In genomic region chr11:113488931-113489351, GRCh38 we compare ENCODE assay signal across 33 cellular contexts. TPM values are rescaled to one million over a fixed set of nuclear protein-coding genes. Genes with fewer than 3 reads are reported as not detected.
DNase-seq lines count a peak whose midpoint lies in the region; ATAC-seq and TF ChIP-seq lines count a peak whose summit lies in the region.
"Had no signal": no experiment of that assay in that cellular context is flagged by ENCODE, and none has a peak within 500 bp of the region (broad histone marks: within the 10 kb centered on the region; RNA-seq: fewer than 3 reads in every experiment).

No MANE protein-coding gene starts in this region.

- no peak overlapping the region for H3K4me3 Mint-ChIP-seq in MCF 10A (ENCODE audit: unreplicated experiment)
- H3K4me3 Mint-ChIP-seq: natural killer cell treated with Interleukin-12 subunit alpha and Interleukin-12 subunit beta and Interleukin-15 and Interleukin-18, amount 100 ng/mL, for 72 hours; T-helper 17 cell had no signal

- H3K4me1 ChIP-seq in mammary epithelial cell (ENCODE audit: insufficient read depth, low read length) (no peaks in the 10 kb centered on the region), RWPE2 (ENCODE audit: insufficient read depth, poor library complexity, severe bottlenecking) (no peaks in the 10 kb centered on the region)
- H3K4me1 ChIP-seq: esophagus squamous epithelium, testis, uterus had no signal

- H4K20me1 ChIP-seq in mammary epithelial cell (ENCODE audit: insufficient read depth, low read length): no peaks in the 10 kb centered on the region

- H2AFZ ChIP-seq in mammary epithelial cell (ENCODE audit: low read depth, low read length): no peak overlapping the region

- H3K36me3 ChIP-seq in mammary epithelial cell (ENCODE audit: insufficient read depth, low read length) (no peaks in the 10 kb centered on the region), RWPE2 (ENCODE audit: low read depth) (no peaks in the 10 kb centered on the region)
- H3K36me3 ChIP-seq: cardiac muscle cell, esophagus squamous epithelium, uterus had no signal

- no peaks in the 10 kb centered on the region for H3K36me3 Mint-ChIP-seq in MCF 10A (ENCODE audit: insufficient read depth, unreplicated experiment)
- H3K36me3 Mint-ChIP-seq: natural killer cell treated with Interleukin-12 subunit alpha and Interleukin-12 subunit beta and Interleukin-15 and Interleukin-18, amount 100 ng/mL, for 72 hours had no signal

- H3K27me3 ChIP-seq in mammary epithelial cell (ENCODE audit: insufficient read depth, low read length) (no peaks in the 10 kb centered on the region), RWPE2 (ENCODE audit: insufficient read depth, poor library complexity, severe bottlenecking) (no peaks in the 10 kb centered on the region)
- H3K27me3 ChIP-seq: cardiac muscle cell, testis, uterus had no signal

- no peak overlapping the region for H3K9ac ChIP-seq in mammary epithelial cell (ENCODE audit: insufficient read depth, low read length)

- H3K4me1 Mint-ChIP-seq in MCF 10A (ENCODE audit: insufficient read depth, unreplicated experiment): no peaks in the 10 kb centered on the region
- H3K4me1 Mint-ChIP-seq: T-helper 17 cell had no signal

- H3K4me3 ChIP-seq in mammary epithelial cell (replicated peaks in 1 of 3; ENCODE audit: insufficient read depth in 1 of 3, low read depth in 2 of 3, low read length in 3 of 3) (no peak overlapping the region), RWPE2 (ENCODE audit: severe bottlenecking) (no peak overlapping the region)
- H3K4me3 ChIP-seq: cardiac muscle cell, esophagus squamous epithelium, SK-N-MC, testis, uterus had no signal

- DNase-seq in mammary epithelial cell (peak; percentile 46), MCF 10A (ENCODE audit: unreplicated experiment) (no peak), NCI-H2196 treated with DMSO at 0.1 percent for 48 hours (lab: John Stamatoyannopoulos, UW; ENCODE audit: unreplicated experiment) (peak; percentile 50), RWPE2 (ENCODE audit: low spot score) (no peak), cerebellum (ENCODE audit: low spot score) (no peak)
- no peak for DNase-seq in activated CD4-positive, alpha-beta T cell treated with anti-CD3 and anti-CD28 coated beads for 1 hour
- no peak for DNase-seq in stimulated activated CD4-positive, alpha-beta T cell treated with anti-CD3 and anti-CD28 coated beads, Interleukin-4, amount 100 ng/mL, for 1 hour
- DNase-seq: activated CD4-positive, alpha-beta T cell treated with anti-CD3 and anti-CD28 coated beads for 48 hours; activated naive CD4-positive, alpha-beta T cell treated with Interleukin-2 at 50 U/mL for 16 hours; activated T-cell treated with anti-CD3 and anti-CD28 coated beads, Interleukin-2, amount 50 U/mL, for 48 hours; amygdala; cortex of kidney; DND-41; esophagus squamous epithelium; islet precursor cell; Kasumi-1; midbrain; NCI-H1417; stimulated activated CD4-positive, alpha-beta T cell treated with anti-CD3 and anti-CD28 coated beads, Interleukin-2, amount 100 ng/mL, for 48 hours; stimulated activated naive CD4-positive, alpha-beta T cell; T-helper 17 cell; testis; uterus had no signal

- H3K9me3 Mint-ChIP-seq in MCF 10A (ENCODE audit: unreplicated experiment): no peaks in the 10 kb centered on the region
- H3K9me3 Mint-ChIP-seq: natural killer cell treated with Interleukin-12 subunit alpha and Interleukin-12 subunit beta and Interleukin-15 and Interleukin-18, amount 100 ng/mL, for 72 hours had no signal

- no peaks in the 10 kb centered on the region for H3K79me2 ChIP-seq in mammary epithelial cell (ENCODE audit: insufficient read depth, low read length)

- TF ChIP-seq CTCF in mammary epithelial cell (conservative IDR thresholded peaks at IDR 0.05 in 1 of 2, IDR thresholded peaks at IDR 0.05 in 1 of 2; ENCODE audit: extremely low read depth in 1 of 2, insufficient read depth in 1 of 2, low read depth in 1 of 2, low read length in 2 of 2): no peak
- TF ChIP-seq CTCF in MCF 10A (IDR thresholded peaks at IDR 0.05; ENCODE audit: unreplicated experiment): no peak
- TF ChIP-seq CTCF in RWPE2 (IDR thresholded peaks at IDR 0.05; ENCODE audit: poor library complexity, severe bottlenecking): no peak

- no peak overlapping the region for H3K4me2 ChIP-seq in mammary epithelial cell (ENCODE audit: insufficient read depth, low read depth, low read length)

- ATAC-seq in RWPE2 (ENCODE audit: low read depth): peak; percentile 68
- ATAC-seq in HG03342 (IDR thresholded peaks at IDR 0.05; ENCODE audit: unreplicated experiment): no peak
- ATAC-seq: HepG2; natural killer cell treated with Interleukin-12 subunit alpha and Interleukin-12 subunit beta and Interleukin-15 and Interleukin-18, amount 100 ng/mL, for 72 hours; T-helper 17 cell had no signal

- CTCF ChIA-PET in mammary epithelial cell (lab: Charles Lee; ENCODE audit: low non-redundant PET): no interaction called here
- CTCF ChIA-PET in MCF 10A (lab: Yijun Ruan, JAX): interaction anchor here (0.7 kb wide), 1 partner anchor 63 kb away, joined by 3 read pairs; no protein-coding TSS in a partner anchor

- H3K27me3 Mint-ChIP-seq in MCF 10A (ENCODE audit: insufficient read depth, unreplicated experiment): no peaks in the 10 kb centered on the region

- H3K27ac Mint-ChIP-seq in MCF 10A (ENCODE audit: low read depth, unreplicated experiment): no peak overlapping the region
- H3K27ac Mint-ChIP-seq: natural killer cell treated with Interleukin-12 subunit alpha and Interleukin-12 subunit beta and Interleukin-15 and Interleukin-18, amount 100 ng/mL, for 72 hours; T-helper 17 cell had no signal

- POLR2A ChIA-PET in MCF 10A (lab: Yijun Ruan, JAX): interaction anchor here (0.7 kb wide), 1 partner anchor 76 kb away, joined by 6 read pairs; no protein-coding TSS in a partner anchor

- dilution Hi-C loops in mammary epithelial cell (cut with HindIII; ENCODE audit: low sequenced_read_pairs): no loop called here

- no TSS peak for BruUV-seq in mammary epithelial cell (replicated peaks; lab: Mats Ljungman, UMichigan)
- BruUV-seq in MCF 10A (replicated peaks; lab: Mats Ljungman, UMichigan): no TSS peak

- in situ Hi-C loops in mammary epithelial cell (cut with MboI; ENCODE audit: low sequenced_read_pairs in 2 of 2): no loop called here

- H3K27ac ChIP-seq in mammary epithelial cell (ENCODE audit: insufficient read depth, low read depth, low read length): no peak overlapping the region
- H3K27ac ChIP-seq in RWPE2 (ENCODE audit: poor library complexity, severe bottlenecking): no peak overlapping the region
- H3K27ac ChIP-seq: cardiac muscle cell, esophagus squamous epithelium, RWPE1, SK-N-MC, testis, uterus had no signal

- H3K9me3 ChIP-seq in mammary epithelial cell (replicated peaks; ENCODE audit: insufficient read depth, low read length): no peaks in the 10 kb centered on the region
- no peaks in the 10 kb centered on the region for H3K9me3 ChIP-seq in RWPE2 (ENCODE audit: severe bottlenecking)
- H3K9me3 ChIP-seq: esophagus squamous epithelium, testis, uterus had no signal

- intact Hi-C loops in mammary epithelial cell (cut with micrococcal nuclease) (no loop called here), MCF 10A (cut with micrococcal nuclease) (no loop called here)

RNA-seq across cellular contexts. Expression of gene DRD2, which starts 13.7 kb away (rescaled TPM):
- 1 to 10 TPM; 1.5 to 6.8 TPM for total RNA-seq in mammary epithelial cell
- polyA plus RNA-seq in mammary epithelial cell: 28.7 TPM
- polyA minus RNA-seq in mammary epithelial cell: 7.9 TPM
- total RNA-seq in MCF 10A (2022): 0.28 and 0.96 TPM in 2 replicates
- 0.54 TPM for total RNA-seq in cerebellum
- total RNA-seq: HepG2; liver; natural killer cell treated with Interleukin-12 subunit alpha and Interleukin-12 subunit beta and Interleukin-15 and Interleukin-18, amount 100 ng/mL, for 72 hours; osteocyte; renal cortical epithelial cell; T-helper 17 cell; uterus had no signal
- polyA plus RNA-seq: BJ, HepG2, liver had no signal

Comparison
In these comparisons a context has a peak if more than half of its experiments do, and no peak if none do; other contexts are left out.
1. DNase-seq: peak in mammary epithelial cell (single experiment) and NCI-H2196 treated with DMSO at 0.1 percent for 48 hours (single experiment); none in MCF 10A (single experiment), RWPE2 (single experiment), cerebellum (single experiment), activated CD4-positive, alpha-beta T cell treated with anti-CD3 and anti-CD28 coated beads for 1 hour (single experiment) and stimulated activated CD4-positive, alpha-beta T cell treated with anti-CD3 and anti-CD28 coated beads, Interleukin-4, amount 100 ng/mL, for 1 hour (single experiment).